In the genomic region with DNA sequence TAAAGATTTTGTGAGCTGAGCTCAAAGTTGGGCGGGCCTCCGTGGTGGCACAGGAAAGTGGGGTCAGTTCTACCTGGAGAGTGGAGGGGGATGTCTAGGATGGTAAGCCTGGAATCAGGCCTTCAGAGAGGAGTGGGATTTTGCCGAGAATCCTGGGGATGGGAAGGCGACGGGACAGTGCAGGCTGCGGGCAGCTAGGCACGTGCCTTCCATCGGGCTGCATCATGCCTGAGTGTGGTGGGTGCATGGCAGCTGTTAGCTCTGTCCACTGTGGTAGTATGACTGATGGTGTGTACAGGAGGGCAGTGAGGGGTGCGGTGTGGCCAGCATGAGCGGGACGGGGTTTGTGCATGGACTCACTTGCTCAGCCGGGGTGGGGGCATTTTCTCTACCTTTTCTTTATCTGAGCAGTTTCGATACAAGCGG, we compare ENCODE assay signal across 1 cellular context.
TF ChIP-seq lines count a peak whose summit lies in the region.

No MANE protein-coding gene starts in this region.

TF ChIP-seq in GM23338, 12 proteins besides CTCF, POLR2A, EP300 and RAD21:
- no peak for TF ChIP-seq STAT1 (IDR thresholded peaks at IDR 0.05; ENCODE audit: unreplicated experiment)
- no peak for TF ChIP-seq JUNB (IDR thresholded peaks at IDR 0.05; ENCODE audit: unreplicated experiment)
- no peak for TF ChIP-seq ZNF331 (CRISPR knock-in tag; IDR thresholded peaks at IDR 0.05; ENCODE audit: low read depth)
- TF ChIP-seq NANOG (IDR thresholded peaks at IDR 0.05; ENCODE audit: borderline replicate concordance) = no peak
- no peak for TF ChIP-seq EZH2 (IDR thresholded peaks at IDR 0.05; ENCODE audit: low read depth, unreplicated experiment)
- no peak for TF ChIP-seq POLR2AphosphoS5 (IDR thresholded peaks at IDR 0.05; ENCODE audit: low read depth)
- TF ChIP-seq EZH2phosphoT487 (IDR thresholded peaks at IDR 0.05; ENCODE audit: unreplicated experiment) = no peak
- TF ChIP-seq, protein P1, sequence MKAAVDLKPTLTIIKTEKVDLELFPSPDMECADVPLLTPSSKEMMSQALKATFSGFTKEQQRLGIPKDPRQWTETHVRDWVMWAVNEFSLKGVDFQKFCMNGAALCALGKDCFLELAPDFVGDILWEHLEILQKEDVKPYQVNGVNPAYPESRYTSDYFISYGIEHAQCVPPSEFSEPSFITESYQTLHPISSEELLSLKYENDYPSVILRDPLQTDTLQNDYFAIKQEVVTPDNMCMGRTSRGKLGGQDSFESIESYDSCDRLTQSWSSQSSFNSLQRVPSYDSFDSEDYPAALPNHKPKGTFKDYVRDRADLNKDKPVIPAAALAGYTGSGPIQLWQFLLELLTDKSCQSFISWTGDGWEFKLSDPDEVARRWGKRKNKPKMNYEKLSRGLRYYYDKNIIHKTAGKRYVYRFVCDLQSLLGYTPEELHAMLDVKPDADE (IDR thresholded peaks at IDR 0.05) = no peak
- no peak for TF ChIP-seq ZNF114 (CRISPR knock-in tag; IDR thresholded peaks at IDR 0.05)
- no peak for TF ChIP-seq CREB1 (CRISPR knock-in tag; IDR thresholded peaks at IDR 0.05; ENCODE audit: low read depth)
- TF ChIP-seq, protein P2, sequence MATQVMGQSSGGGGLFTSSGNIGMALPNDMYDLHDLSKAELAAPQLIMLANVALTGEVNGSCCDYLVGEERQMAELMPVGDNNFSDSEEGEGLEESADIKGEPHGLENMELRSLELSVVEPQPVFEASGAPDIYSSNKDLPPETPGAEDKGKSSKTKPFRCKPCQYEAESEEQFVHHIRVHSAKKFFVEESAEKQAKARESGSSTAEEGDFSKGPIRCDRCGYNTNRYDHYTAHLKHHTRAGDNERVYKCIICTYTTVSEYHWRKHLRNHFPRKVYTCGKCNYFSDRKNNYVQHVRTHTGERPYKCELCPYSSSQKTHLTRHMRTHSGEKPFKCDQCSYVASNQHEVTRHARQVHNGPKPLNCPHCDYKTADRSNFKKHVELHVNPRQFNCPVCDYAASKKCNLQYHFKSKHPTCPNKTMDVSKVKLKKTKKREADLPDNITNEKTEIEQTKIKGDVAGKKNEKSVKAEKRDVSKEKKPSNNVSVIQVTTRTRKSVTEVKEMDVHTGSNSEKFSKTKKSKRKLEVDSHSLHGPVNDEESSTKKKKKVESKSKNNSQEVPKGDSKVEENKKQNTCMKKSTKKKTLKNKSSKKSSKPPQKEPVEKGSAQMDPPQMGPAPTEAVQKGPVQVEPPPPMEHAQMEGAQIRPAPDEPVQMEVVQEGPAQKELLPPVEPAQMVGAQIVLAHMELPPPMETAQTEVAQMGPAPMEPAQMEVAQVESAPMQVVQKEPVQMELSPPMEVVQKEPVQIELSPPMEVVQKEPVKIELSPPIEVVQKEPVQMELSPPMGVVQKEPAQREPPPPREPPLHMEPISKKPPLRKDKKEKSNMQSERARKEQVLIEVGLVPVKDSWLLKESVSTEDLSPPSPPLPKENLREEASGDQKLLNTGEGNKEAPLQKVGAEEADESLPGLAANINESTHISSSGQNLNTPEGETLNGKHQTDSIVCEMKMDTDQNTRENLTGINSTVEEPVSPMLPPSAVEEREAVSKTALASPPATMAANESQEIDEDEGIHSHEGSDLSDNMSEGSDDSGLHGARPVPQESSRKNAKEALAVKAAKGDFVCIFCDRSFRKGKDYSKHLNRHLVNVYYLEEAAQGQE (IDR thresholded peaks at IDR 0.05; ENCODE audit: unreplicated experiment) = no peak
- TF ChIP-seq, protein P3, sequence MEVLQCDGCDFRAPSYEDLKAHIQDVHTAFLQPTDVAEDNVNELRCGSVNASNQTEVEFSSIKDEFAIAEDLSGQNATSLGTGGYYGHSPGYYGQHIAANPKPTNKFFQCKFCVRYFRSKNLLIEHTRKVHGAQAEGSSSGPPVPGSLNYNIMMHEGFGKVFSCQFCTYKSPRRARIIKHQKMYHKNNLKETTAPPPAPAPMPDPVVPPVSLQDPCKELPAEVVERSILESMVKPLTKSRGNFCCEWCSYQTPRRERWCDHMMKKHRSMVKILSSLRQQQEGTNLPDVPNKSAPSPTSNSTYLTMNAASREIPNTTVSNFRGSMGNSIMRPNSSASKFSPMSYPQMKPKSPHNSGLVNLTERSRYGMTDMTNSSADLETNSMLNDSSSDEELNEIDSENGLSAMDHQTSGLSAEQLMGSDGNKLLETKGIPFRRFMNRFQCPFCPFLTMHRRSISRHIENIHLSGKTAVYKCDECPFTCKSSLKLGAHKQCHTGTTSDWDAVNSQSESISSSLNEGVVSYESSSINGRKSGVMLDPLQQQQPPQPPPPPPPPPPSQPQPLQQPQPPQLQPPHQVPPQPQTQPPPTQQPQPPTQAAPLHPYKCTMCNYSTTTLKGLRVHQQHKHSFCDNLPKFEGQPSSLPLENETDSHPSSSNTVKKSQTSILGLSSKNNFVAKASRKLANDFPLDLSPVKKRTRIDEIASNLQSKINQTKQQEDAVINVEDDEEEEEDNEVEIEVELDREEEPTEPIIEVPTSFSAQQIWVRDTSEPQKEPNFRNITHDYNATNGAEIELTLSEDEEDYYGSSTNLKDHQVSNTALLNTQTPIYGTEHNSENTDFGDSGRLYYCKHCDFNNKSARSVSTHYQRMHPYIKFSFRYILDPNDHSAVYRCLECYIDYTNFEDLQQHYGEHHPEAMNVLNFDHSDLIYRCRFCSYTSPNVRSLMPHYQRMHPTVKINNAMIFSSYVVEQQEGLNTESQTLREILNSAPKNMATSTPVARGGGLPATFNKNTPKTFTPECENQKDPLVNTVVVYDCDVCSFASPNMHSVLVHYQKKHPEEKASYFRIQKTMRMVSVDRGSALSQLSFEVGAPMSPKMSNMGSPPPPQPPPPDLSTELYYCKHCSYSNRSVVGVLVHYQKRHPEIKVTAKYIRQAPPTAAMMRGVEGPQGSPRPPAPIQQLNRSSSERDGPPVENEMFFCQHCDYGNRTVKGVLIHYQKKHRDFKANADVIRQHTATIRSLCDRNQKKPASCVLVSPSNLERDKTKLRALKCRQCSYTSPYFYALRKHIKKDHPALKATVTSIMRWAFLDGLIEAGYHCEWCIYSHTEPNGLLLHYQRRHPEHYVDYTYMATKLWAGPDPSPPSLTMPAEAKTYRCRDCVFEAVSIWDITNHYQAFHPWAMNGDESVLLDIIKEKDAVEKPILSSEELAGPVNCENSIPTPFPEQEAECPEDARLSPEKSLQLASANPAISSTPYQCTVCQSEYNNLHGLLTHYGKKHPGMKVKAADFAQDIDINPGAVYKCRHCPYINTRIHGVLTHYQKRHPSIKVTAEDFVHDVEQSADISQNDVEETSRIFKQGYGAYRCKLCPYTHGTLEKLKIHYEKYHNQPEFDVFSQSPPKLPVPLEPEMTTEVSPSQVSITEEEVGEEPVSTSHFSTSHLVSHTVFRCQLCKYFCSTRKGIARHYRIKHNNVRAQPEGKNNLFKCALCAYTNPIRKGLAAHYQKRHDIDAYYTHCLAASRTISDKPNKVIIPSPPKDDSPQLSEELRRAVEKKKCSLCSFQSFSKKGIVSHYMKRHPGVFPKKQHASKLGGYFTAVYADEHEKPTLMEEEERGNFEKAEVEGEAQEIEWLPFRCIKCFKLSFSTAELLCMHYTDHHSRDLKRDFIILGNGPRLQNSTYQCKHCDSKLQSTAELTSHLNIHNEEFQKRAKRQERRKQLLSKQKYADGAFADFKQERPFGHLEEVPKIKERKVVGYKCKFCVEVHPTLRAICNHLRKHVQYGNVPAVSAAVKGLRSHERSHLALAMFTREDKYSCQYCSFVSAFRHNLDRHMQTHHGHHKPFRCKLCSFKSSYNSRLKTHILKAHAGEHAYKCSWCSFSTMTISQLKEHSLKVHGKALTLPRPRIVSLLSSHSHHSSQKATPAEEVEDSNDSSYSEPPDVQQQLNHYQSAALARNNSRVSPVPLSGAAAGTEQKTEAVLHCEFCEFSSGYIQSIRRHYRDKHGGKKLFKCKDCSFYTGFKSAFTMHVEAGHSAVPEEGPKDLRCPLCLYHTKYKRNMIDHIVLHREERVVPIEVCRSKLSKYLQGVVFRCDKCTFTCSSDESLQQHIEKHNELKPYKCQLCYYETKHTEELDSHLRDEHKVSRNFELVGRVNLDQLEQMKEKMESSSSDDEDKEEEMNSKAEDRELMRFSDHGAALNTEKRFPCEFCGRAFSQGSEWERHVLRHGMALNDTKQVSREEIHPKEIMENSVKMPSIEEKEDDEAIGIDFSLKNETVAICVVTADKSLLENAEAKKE (CRISPR knock-in tag; IDR thresholded peaks at IDR 0.05) = no peak
